14 cellular contexts compared by ENCODE assay signal in genomic region chr7:42479452-42480303, GRCh38.
DNase-seq lines count a peak whose midpoint lies in the region; ATAC-seq and TF ChIP-seq lines count a peak whose summit lies in the region.
"Had no signal": no experiment of that assay in that cellular context is flagged by ENCODE, and none has a peak within 500 bp of the region (broad histone marks: within the 10 kb centered on the region; RNA-seq: fewer than 3 reads in every experiment).

No MANE protein-coding gene starts in this region.

- H3K36me3 ChIP-seq in heart left ventricle (no peaks in the 10 kb centered on the region), gastroesophageal sphincter (no peaks in the 10 kb centered on the region)

- 47 to 57% (median 49%) methylated on average over 7 of the region's 7 CpGs for WGBS in heart left ventricle, 4 donors
- WGBS in gastroesophageal sphincter (ENCODE audit: low coverage in 1 of 2), 2 donors = 27 to 39% methylated on average over 6 to 7 of the region's 7 CpGs

- H3K27ac ChIP-seq in heart left ventricle (peak overlapping the region in 8 of 12 donors; percentile 2 to 64 (median 25)), gastroesophageal sphincter (peak overlapping the region; percentile 29 to 67 (median 48))

- H3K27me3 ChIP-seq in heart left ventricle = no peaks in the 10 kb centered on the region
- no peaks in the 10 kb centered on the region for H3K27me3 ChIP-seq in gastroesophageal sphincter

- ATAC-seq in heart left ventricle (peak; percentile 27 to 80 (median 59)), Right ventricle myocardium inferior (no peak), gastroesophageal sphincter (peak; percentile 74)
- ATAC-seq: activated T-cell treated with anti-CD3 and anti-CD28 coated beads, Interleukin-2, amount 50 U/mL, for 4 hours; CD8-positive, alpha-beta T cell; SK-N-SH treated with all-trans-retinoic acid at 6 μM for 48 hours had no signal

- no peak for DNase-seq in heart left ventricle
- DNase-seq in Right ventricle myocardium inferior (ENCODE audit: missing footprints) = no peak
- no peak for DNase-seq in progenitor cell of endocrine pancreas (ENCODE audit: low spot score, unreplicated experiment)
- no peak for DNase-seq in UCSD-AML1 (lab: John Stamatoyannopoulos, UW; ENCODE audit: unreplicated experiment)
- no peak for DNase-seq in cerebellar cortex (ENCODE audit: low spot score)
- no peak for DNase-seq in NCI-H69 (lab: John Stamatoyannopoulos, UW)
- DNase-seq in pons (ENCODE audit: low spot score) = no peak
- DNase-seq: activated naive CD8-positive, alpha-beta T cell treated with anti-CD3 and anti-CD28 coated beads for 36 hours; activated T-cell treated with anti-CD3 and anti-CD28 coated beads, Interleukin-2, amount 50 U/mL, for 4 hours; CD8-positive, alpha-beta T cell; glutamatergic neuron; NCI-H446 had no signal

- H3K27me3 Mint-ChIP-seq in progenitor cell of endocrine pancreas = no peaks in the 10 kb centered on the region
- H3K27me3 Mint-ChIP-seq: activated naive CD8-positive, alpha-beta T cell treated with anti-CD3 and anti-CD28 coated beads for 36 hours had no signal

- no peak for TF ChIP-seq POLR2A in heart left ventricle (IDR thresholded peaks at IDR 0.05)
- no peak for TF ChIP-seq POLR2A in gastroesophageal sphincter (IDR thresholded peaks at IDR 0.05)

- H3K9me3 ChIP-seq in heart left ventricle (no peaks in the 10 kb centered on the region), gastroesophageal sphincter (no peaks in the 10 kb centered on the region)

- H3K4me3 ChIP-seq in heart left ventricle (no peak overlapping the region), gastroesophageal sphincter (no peak overlapping the region)

- TF ChIP-seq CTCF in heart left ventricle (IDR thresholded peaks at IDR 0.05) = no peak
- no peak for TF ChIP-seq CTCF in gastroesophageal sphincter (IDR thresholded peaks at IDR 0.05)
- TF ChIP-seq CTCF in progenitor cell of endocrine pancreas (IDR thresholded peaks at IDR 0.05; ENCODE audit: unreplicated experiment) = no peak

- H3K9me3 Mint-ChIP-seq in progenitor cell of endocrine pancreas (ENCODE audit: low read depth) = no peaks in the 10 kb centered on the region
- H3K9me3 Mint-ChIP-seq: activated T-cell treated with anti-CD3 and anti-CD28 coated beads, Interleukin-2, amount 50 U/mL, for 4 hours; CD8-positive, alpha-beta T cell had no signal

- no peaks in the 10 kb centered on the region for H3K4me1 Mint-ChIP-seq in progenitor cell of endocrine pancreas (ENCODE audit: low read depth)
- H3K4me1 Mint-ChIP-seq: activated naive CD8-positive, alpha-beta T cell treated with anti-CD3 and anti-CD28 coated beads for 36 hours had no signal

- no peak for TF ChIP-seq EP300 in gastroesophageal sphincter (IDR thresholded peaks at IDR 0.05)

- H3K4me3 Mint-ChIP-seq in progenitor cell of endocrine pancreas (ENCODE audit: low read depth) = no peak overlapping the region
- H3K4me3 Mint-ChIP-seq: activated naive CD8-positive, alpha-beta T cell treated with anti-CD3 and anti-CD28 coated beads for 36 hours; activated T-cell treated with anti-CD3 and anti-CD28 coated beads, Interleukin-2, amount 50 U/mL, for 4 hours; CD8-positive, alpha-beta T cell had no signal

- H3K36me3 Mint-ChIP-seq in progenitor cell of endocrine pancreas (ENCODE audit: insufficient read depth) = no peaks in the 10 kb centered on the region
- H3K36me3 Mint-ChIP-seq: activated naive CD8-positive, alpha-beta T cell treated with anti-CD3 and anti-CD28 coated beads for 36 hours; CD8-positive, alpha-beta T cell had no signal

- intact Hi-C loops in heart left ventricle (cut with DNase I) (loop anchor here in 2 of 10 donors (10.0 kb wide), 2 partner anchors 65 to 245 kb away; partner anchors contain the start of gene GLI3 (in 1 of the 2)), Right ventricle myocardium inferior (cut with DNase I) (no loop called here)

- peak overlapping the region; percentile 44 for H3K27ac Mint-ChIP-seq in progenitor cell of endocrine pancreas
- H3K27ac Mint-ChIP-seq: activated naive CD8-positive, alpha-beta T cell treated with anti-CD3 and anti-CD28 coated beads for 36 hours; CD8-positive, alpha-beta T cell had no signal

- H3K4me1 ChIP-seq in heart left ventricle (peaks cover 0 to 15% (median 0%) of the 10 kb centered on the region in 12 donors), gastroesophageal sphincter (peaks cover 0 to 18% (median 5%) of the 10 kb centered on the region in 3 donors)
